ENCODE assay signal across 27 cellular contexts in genomic region chr11:46603704-46604308, GRCh38. TPM values are rescaled to one million over a fixed set of nuclear protein-coding genes. Genes with fewer than 3 reads are reported as not detected.
A peak's percentile ranks its signal among the peaks of the same experiment; 100 is the strongest.
DNase-seq lines count a peak whose midpoint lies in the region; ATAC-seq and TF ChIP-seq lines count a peak whose summit lies in the region.
"Had no signal": no experiment of that assay in that cellular context is flagged by ENCODE, and none has a peak within 500 bp of the region (broad histone marks: within the 10 kb centered on the region; RNA-seq: fewer than 3 reads in every experiment).

No MANE protein-coding gene starts in this region.

- H3K27me3 ChIP-seq in SJCRH30: no peaks in the 10 kb centered on the region
- H3K27me3 ChIP-seq: brain microvascular endothelial cell, neutrophil had no signal

- no peaks in the 10 kb centered on the region for H3K4me1 ChIP-seq in SJCRH30

- no peaks in the 10 kb centered on the region for H3K27me3 Mint-ChIP-seq in activated CD4-positive, alpha-beta T cell treated with anti-CD3 and anti-CD28 coated beads, Interleukin-2, amount 10 ng/mL, durations not matched to agents 7 days and 5 days
- H3K27me3 Mint-ChIP-seq: CD8-positive, alpha-beta memory T cell had no signal

- no peak for DNase-seq in activated CD4-positive, alpha-beta T cell treated with anti-CD3 and anti-CD28 coated beads, Interleukin-2, amount 10 ng/mL, durations not matched to agents 7 days and 5 days
- no peak for DNase-seq in activated CD4-positive, alpha-beta T cell treated with anti-CD3 and anti-CD28 coated beads for 4 hours
- DNase-seq in NOMO-1 treated with DMSO at 0.1 percent for 48 hours (lab: John Stamatoyannopoulos, UW; ENCODE audit: unreplicated experiment) (peak; percentile 65), left lobe of liver (ENCODE audit: low spot score) (peak; percentile 7), SJCRH30 (no peak), SW 1271 (lab: John Stamatoyannopoulos, UW) (no peak)
- DNase-seq: 8988T; activated CD4-positive, alpha-beta T cell treated with anti-CD3 and anti-CD28 coated beads, Interleukin-2, amount 50 U/mL, for 4 hours; activated gamma-delta T cell; AML-193; brain microvascular endothelial cell; CD8-positive, alpha-beta memory T cell; DMS53; effector memory CD4-positive, alpha-beta T cell; foreskin melanocyte; hippocampal formation; KG1; NCI-H1048; NCI-H187 treated with DMSO at 0.1 percent for 48 hours; stimulated activated CD4-positive, alpha-beta T cell treated with anti-CD3 and anti-CD28 coated beads, Interleukin-1b, Interleukin-23, amount 100 ng/mL, for 48 hours had no signal

- H3K4me3 ChIP-seq in SJCRH30: no peak overlapping the region
- H3K4me3 ChIP-seq: skin epidermis, thoracic aorta had no signal

- no peak for TF ChIP-seq POLR2A in GM18505 (IDR thresholded peaks at IDR 0.05; ENCODE audit: borderline replicate concordance, extremely low read depth, insufficient read depth, insufficient read length)

- no peaks in the 10 kb centered on the region for H3K9me3 ChIP-seq in SJCRH30 (replicated peaks)
- H3K9me3 ChIP-seq: neutrophil, thoracic aorta had no signal

- H3K27ac Mint-ChIP-seq in activated CD4-positive, alpha-beta T cell treated with anti-CD3 and anti-CD28 coated beads, Interleukin-2, amount 10 ng/mL, durations not matched to agents 7 days and 5 days: peak overlapping the region; percentile 47
- H3K27ac Mint-ChIP-seq: CD8-positive, alpha-beta memory T cell; stimulated activated effector memory CD8-positive, alpha-beta T cell treated with anti-CD3 and anti-CD28 coated beads, Interleukin-12 subunit alpha, Interleukin-12 subunit beta, amount 100 ng/mL, for 72 hours; T-helper 1 cell treated with Interleukin-12 subunit alpha and Interleukin-12 subunit beta and Interleukin-4 antibody, amounts not matched to agents 30 μg/mL and 1 μg/mL, for 36 hours had no signal

- no peaks in the 10 kb centered on the region for H3K4me1 Mint-ChIP-seq in activated CD4-positive, alpha-beta T cell treated with anti-CD3 and anti-CD28 coated beads, Interleukin-2, amount 10 ng/mL, durations not matched to agents 7 days and 5 days
- H3K4me1 Mint-ChIP-seq: stimulated activated effector memory CD8-positive, alpha-beta T cell treated with anti-CD3 and anti-CD28 coated beads, Interleukin-12 subunit alpha, Interleukin-12 subunit beta, amount 100 ng/mL, for 72 hours had no signal

- no peak overlapping the region for H3K4me3 Mint-ChIP-seq in activated CD4-positive, alpha-beta T cell treated with anti-CD3 and anti-CD28 coated beads, Interleukin-2, amount 10 ng/mL, durations not matched to agents 7 days and 5 days
- H3K4me3 Mint-ChIP-seq: CD8-positive, alpha-beta memory T cell; stimulated activated effector memory CD8-positive, alpha-beta T cell treated with anti-CD3 and anti-CD28 coated beads, Interleukin-12 subunit alpha, Interleukin-12 subunit beta, amount 100 ng/mL, for 72 hours; T-helper 1 cell treated with Interleukin-12 subunit alpha and Interleukin-12 subunit beta and Interleukin-4 antibody, amounts not matched to agents 30 μg/mL and 1 μg/mL, for 36 hours had no signal

- no peaks in the 10 kb centered on the region for H3K36me3 ChIP-seq in SJCRH30
- H3K36me3 ChIP-seq: thoracic aorta had no signal

- no peaks in the 10 kb centered on the region for H3K36me3 Mint-ChIP-seq in activated CD4-positive, alpha-beta T cell treated with anti-CD3 and anti-CD28 coated beads, Interleukin-2, amount 10 ng/mL, durations not matched to agents 7 days and 5 days (ENCODE audit: low read depth)
- H3K36me3 Mint-ChIP-seq: stimulated activated effector memory CD8-positive, alpha-beta T cell treated with anti-CD3 and anti-CD28 coated beads, Interleukin-12 subunit alpha, Interleukin-12 subunit beta, amount 100 ng/mL, for 72 hours had no signal

- no peak for ATAC-seq in left lobe of liver
- ATAC-seq in GM18505 (IDR thresholded peaks at IDR 0.05; ENCODE audit: unreplicated experiment): no peak
- no peak for ATAC-seq in GM18858 (IDR thresholded peaks at IDR 0.05; ENCODE audit: unreplicated experiment)
- ATAC-seq: stimulated activated effector memory CD8-positive, alpha-beta T cell treated with anti-CD3 and anti-CD28 coated beads, Interleukin-12 subunit alpha, Interleukin-12 subunit beta, amount 100 ng/mL, for 72 hours had no signal

- CTCF ChIA-PET in activated CD4-positive, alpha-beta T cell treated with anti-CD3 and anti-CD28 coated beads, Interleukin-2, amount 10 ng/mL, durations not matched to agents 7 days and 5 days (lab: Charles Lee): no interaction called here

- H3K27ac ChIP-seq in SJCRH30: no peak overlapping the region
- H3K27ac ChIP-seq: brain microvascular endothelial cell, neutrophil, skin epidermis, thoracic aorta had no signal

- POLR2A ChIA-PET in activated CD4-positive, alpha-beta T cell treated with anti-CD3 and anti-CD28 coated beads, Interleukin-2, amount 10 ng/mL, durations not matched to agents 7 days and 5 days (lab: Charles Lee): no interaction called here

- no peaks in the 10 kb centered on the region for H3K9me3 Mint-ChIP-seq in activated CD4-positive, alpha-beta T cell treated with anti-CD3 and anti-CD28 coated beads, Interleukin-2, amount 10 ng/mL, durations not matched to agents 7 days and 5 days
- H3K9me3 Mint-ChIP-seq: CD8-positive, alpha-beta memory T cell; stimulated activated effector memory CD8-positive, alpha-beta T cell treated with anti-CD3 and anti-CD28 coated beads, Interleukin-12 subunit alpha, Interleukin-12 subunit beta, amount 100 ng/mL, for 72 hours; T-helper 1 cell treated with Interleukin-12 subunit alpha and Interleukin-12 subunit beta and Interleukin-4 antibody, amounts not matched to agents 30 μg/mL and 1 μg/mL, for 36 hours had no signal

RNA-seq across cellular contexts. Expression of gene AMBRA1, which starts 10.0 kb away (rescaled TPM):
- total RNA-seq in activated CD4-positive, alpha-beta T cell treated with anti-CD3 and anti-CD28 coated beads, Interleukin-2, amount 10 ng/mL, durations not matched to agents 7 days and 5 days: 10 to 100 TPM; 38.4 to 40.0 TPM
- 14.7 TPM for total RNA-seq in left lobe of liver
- total RNA-seq in SJCRH30 (2014; rRNA removed; shearing (Covaris generic)): 23.1 and 23.4 TPM in 2 replicates

RNA-seq across cellular contexts. Expression of gene HARBI1, which starts 13.2 kb away (rescaled TPM):
- 1 to 10 TPM; 6.3 to 6.6 TPM for total RNA-seq in activated CD4-positive, alpha-beta T cell treated with anti-CD3 and anti-CD28 coated beads, Interleukin-2, amount 10 ng/mL, durations not matched to agents 7 days and 5 days
- total RNA-seq in left lobe of liver: 2.8 TPM
- 8.4 and 9.3 TPM in 2 replicates for total RNA-seq in SJCRH30 (2014; rRNA removed; shearing (Covaris generic))

RNA-seq across cellular contexts. Expression of gene ATG13, which starts 13.5 kb away (rescaled TPM):
- total RNA-seq in activated CD4-positive, alpha-beta T cell treated with anti-CD3 and anti-CD28 coated beads, Interleukin-2, amount 10 ng/mL, durations not matched to agents 7 days and 5 days: 10 to 100 TPM; 56.8 to 62.1 TPM
- 43.0 TPM for total RNA-seq in left lobe of liver
- total RNA-seq in SJCRH30 (2014; rRNA removed; shearing (Covaris generic)): 77.4 and 83.6 TPM in 2 replicates

Comparison
In these comparisons a context has a peak if more than half of its experiments do, and no peak if none do; other contexts are left out.
1. DNase-seq: peak in NOMO-1 treated with DMSO at 0.1 percent for 48 hours (single experiment) and left lobe of liver (single experiment); none in activated CD4-positive, alpha-beta T cell treated with anti-CD3 and anti-CD28 coated beads, Interleukin-2, amount 10 ng/mL, durations not matched to agents 7 days and 5 days (single experiment), activated CD4-positive, alpha-beta T cell treated with anti-CD3 and anti-CD28 coated beads for 4 hours (0 of 2), SJCRH30 (0 of 2) and SW 1271 (0 of 2).